15 cellular contexts compared by ENCODE assay signal in genomic region chr9:132699926-132700325, GRCh38.
"Had no signal": no experiment of that assay in that cellular context is flagged by ENCODE, and none has a peak within 500 bp of the region (broad histone marks: within the 10 kb centered on the region; RNA-seq: fewer than 3 reads in every experiment).

No MANE protein-coding gene starts in this region.

- H3K27ac ChIP-seq: esophagus squamous epithelium, heart right ventricle, spleen, upper lobe of right lung had no signal

- DNase-seq: activated CD4-positive, alpha-beta memory T cell treated with anti-CD3 and anti-CD28 coated beads for 36 hours; activated CD4-positive, alpha-beta T cell treated with anti-CD3 and anti-CD28 coated beads for 36 hours; activated gamma-delta T cell treated with Interleukin-2 at 50 U/mL for 16 hours; activated T-cell treated with anti-CD3 and anti-CD28 coated beads for 4 hours; cerebellar nuclear complex; effector CD8-positive, alpha-beta T cell; esophagus squamous epithelium; heart right ventricle; immature natural killer cell; left ventricle myocardium superior; occipital lobe; posterior cingulate gyrus; spleen; stimulated activated naive B cell treated with anti-CD40 and anti-IgM and Interleukin-4, amounts not matched to agents 10 μg/mL and 1 μg/mL and 100 μg/mL, for 72 hours; upper lobe of right lung had no signal

- H3K4me1 ChIP-seq: esophagus squamous epithelium, heart right ventricle, spleen, upper lobe of right lung had no signal

- H3K36me3 ChIP-seq: esophagus squamous epithelium, heart right ventricle, spleen, upper lobe of right lung had no signal

- H3K4me3 ChIP-seq: esophagus squamous epithelium, heart right ventricle, spleen, upper lobe of right lung had no signal

- H3K27me3 ChIP-seq: esophagus squamous epithelium, upper lobe of right lung had no signal
